ENCODE assay signal across 1 cellular context in genomic region chr5:10220253-10220652, GRCh38.
TF ChIP-seq lines count a peak whose summit lies in the region.

No MANE protein-coding gene starts in this region.

TF ChIP-seq in HepG2, 621 proteins besides CTCF, POLR2A, EP300 and RAD21:
- TF ChIP-seq ZNF780A (CRISPR knock-in tag; IDR thresholded peaks at IDR 0.05) (no peak), KAT7 (CRISPR knock-in tag; IDR thresholded peaks at IDR 0.05; ENCODE audit: borderline replicate concordance) (no peak), STAG1 (CRISPR knock-in tag; IDR thresholded peaks at IDR 0.05) (peak; percentile 19)
